In genomic region chr11:26088391-26088790, GRCh38 we compare ENCODE assay signal across 21 cellular contexts.
DNase-seq lines count a peak whose midpoint lies in the region; ATAC-seq and TF ChIP-seq lines count a peak whose summit lies in the region.
"Had no signal": no experiment of that assay in that cellular context is flagged by ENCODE, and none has a peak within 500 bp of the region (broad histone marks: within the 10 kb centered on the region; RNA-seq: fewer than 3 reads in every experiment).

No MANE protein-coding gene starts in this region.

- TF ChIP-seq CTCF in activated B cell treated with CpG ODN at 0.5 μM for 24 hours (IDR thresholded peaks at IDR 0.05): no peak
- TF ChIP-seq CTCF in fibroblast of villous mesenchyme (IDR thresholded peaks at IDR 0.05; ENCODE audit: insufficient read depth, low read depth, low read length): no peak

- no peak overlapping the region for H3K4me3 ChIP-seq in GM23248
- H3K4me3 ChIP-seq in fibroblast of villous mesenchyme (ENCODE audit: low read depth, low read length): no peak overlapping the region
- H3K4me3 ChIP-seq: A549, cardiac muscle cell, heart right ventricle, lung, right atrium auricular region, testis had no signal

- no peaks in the 10 kb centered on the region for H3K36me3 ChIP-seq in GM23248 (ENCODE audit: low read depth)
- H3K36me3 ChIP-seq: cardiac muscle cell, heart right ventricle, right atrium auricular region had no signal

- H3K27ac Mint-ChIP-seq in activated B cell treated with CpG ODN at 0.5 μM for 24 hours: peak overlapping the region; percentile 86
- H3K27ac Mint-ChIP-seq: immature natural killer cell; T-helper 2 cell treated with Interferon-gamma antibody and Interleukin-4, amounts not matched to agents 5 μg/mL and 100 μg/mL, for 36 hours had no signal

- H3K36me3 Mint-ChIP-seq in activated B cell treated with CpG ODN at 0.5 μM for 24 hours (ENCODE audit: low read depth): peaks cover 4% of the 10 kb centered on the region
- H3K36me3 Mint-ChIP-seq: immature natural killer cell had no signal

- CTCF ChIA-PET in activated B cell treated with CpG ODN at 0.5 μM for 24 hours (lab: Charles Lee): no interaction called here

- H3K9me2 ChIP-seq in GM23248 (ENCODE audit: insufficient read depth): no peaks in the 10 kb centered on the region; the same call in 1 of the 2 replicates

- peaks cover 12% of the 10 kb centered on the region for H3K4me1 ChIP-seq in GM23248 (ENCODE audit: insufficient read depth)
- H3K4me1 ChIP-seq: A549, heart right ventricle, right atrium auricular region, testis had no signal

- intact Hi-C loops in activated B cell treated with CpG ODN at 0.5 μM for 24 hours (cut with micrococcal nuclease): loop anchor here (5.0 to 10.0 kb wide), 2 partner anchors 114 to 1146 kb away; no protein-coding TSS in a partner anchor
- intact Hi-C loops in posterior cingulate gyrus (cut with DNase I): no loop called here

- H2AFZ ChIP-seq in GM23248: no peak overlapping the region

- H3K27me3 Mint-ChIP-seq in activated B cell treated with CpG ODN at 0.5 μM for 24 hours: no peaks in the 10 kb centered on the region

- H3K4me3 Mint-ChIP-seq in activated B cell treated with CpG ODN at 0.5 μM for 24 hours: no peak overlapping the region
- H3K4me3 Mint-ChIP-seq: immature natural killer cell; T-helper 2 cell treated with Interferon-gamma antibody and Interleukin-4, amounts not matched to agents 5 μg/mL and 100 μg/mL, for 36 hours had no signal

- H3K4me1 Mint-ChIP-seq in activated B cell treated with CpG ODN at 0.5 μM for 24 hours: peaks cover 61% of the 10 kb centered on the region
- H3K4me1 Mint-ChIP-seq: immature natural killer cell had no signal

- DNase-seq in AG08395 (ENCODE audit: low spot score) (peak; percentile 24), GM23248 (peak; percentile 54), activated B cell treated with CpG ODN at 0.5 μM for 24 hours (no peak), fibroblast of villous mesenchyme (ENCODE audit: low read depth) (peak; percentile 51), posterior cingulate gyrus (no peak), T1000 (lab: John Stamatoyannopoulos, UW) (no peak)
- no peak for DNase-seq in activated CD4-positive, CD25-positive, alpha-beta regulatory T cell treated with anti-CD3 and anti-CD28 coated beads, Interleukin-2, amount 50 U/mL, for 72 hours
- DNase-seq: dermis blood vessel endothelial cell, erythroblast, heart right ventricle, immature natural killer cell, NCI-H524, nucleus accumbens, SHP77 treated with DMSO at 0.1 percent for 48 hours, testis had no signal

- no peaks in the 10 kb centered on the region for H3K27me3 ChIP-seq in GM23248 (replicated peaks; ENCODE audit: insufficient read depth)
- H3K27me3 ChIP-seq: heart right ventricle, right atrium auricular region, testis had no signal

- no peak overlapping the region for H3K4me2 ChIP-seq in GM23248 (ENCODE audit: unreplicated experiment)
- H3K4me2 ChIP-seq: A549 had no signal

- POLR2A ChIA-PET in activated B cell treated with CpG ODN at 0.5 μM for 24 hours (lab: Charles Lee): no interaction called here

- no peaks in the 10 kb centered on the region for H3F3A ChIP-seq in GM23248 (ENCODE audit: insufficient read depth)

- ATAC-seq in activated B cell treated with CpG ODN at 0.5 μM for 24 hours (ENCODE audit: low read depth) (no peak), HG03460 (IDR thresholded peaks at IDR 0.05; ENCODE audit: unreplicated experiment) (no peak)
- ATAC-seq: A549, heart right ventricle had no signal

- no peaks in the 10 kb centered on the region for H4K20me1 ChIP-seq in GM23248 (ENCODE audit: insufficient read depth)

- no peaks in the 10 kb centered on the region for H3K79me2 ChIP-seq in GM23248 (ENCODE audit: insufficient read depth)

- H3K9me3 Mint-ChIP-seq in activated B cell treated with CpG ODN at 0.5 μM for 24 hours: peaks cover 4% of the 10 kb centered on the region

- in situ Hi-C loops in GM23248 (cut with MboI): no loop called here

- WGBS in GM23248 (ENCODE audit: low coverage in 1 of 2, low lambda C conversion rate in 2 of 2, missing lambda C conversion rate in 2 of 2), 2 experiments: 7 to 10% methylated on average over 1 of the region's 1 CpG

- H3K9me3 ChIP-seq in GM23248 (ENCODE audit: low read depth): no peaks in the 10 kb centered on the region
- H3K9me3 ChIP-seq: A549, heart right ventricle, right atrium auricular region, testis had no signal

- H3K27ac ChIP-seq in GM23248: no peak overlapping the region
- H3K27ac ChIP-seq: A549, cardiac muscle cell, heart right ventricle, right atrium auricular region, testis had no signal

- no peak overlapping the region for H3K9ac ChIP-seq in GM23248

Comparison
In these comparisons a context has a peak if more than half of its experiments do, and no peak if none do; other contexts are left out.
1. DNase-seq: peak in AG08395 (single experiment), GM23248 (single experiment) and fibroblast of villous mesenchyme (single experiment); none in activated B cell treated with CpG ODN at 0.5 μM for 24 hours (single experiment), activated CD4-positive, CD25-positive, alpha-beta regulatory T cell treated with anti-CD3 and anti-CD28 coated beads, Interleukin-2, amount 50 U/mL, for 72 hours (single experiment), posterior cingulate gyrus (0 of 10) and T1000 (single experiment).